8 cellular contexts compared by ENCODE assay signal in genomic region chr5:81018608-81019007, GRCh38. TPM values are rescaled to one million over a fixed set of nuclear protein-coding genes. Genes with fewer than 3 reads are reported as not detected.
DNase-seq lines count a peak whose midpoint lies in the region; ATAC-seq and TF ChIP-seq lines count a peak whose summit lies in the region.
"Not testable (repeated sequence)": the region's sequence is repeated elsewhere in the genome, so short reads cannot be mapped to it uniquely, and the experiment has no call there.

No MANE protein-coding gene starts in this region.

- H4K12ac ChIP-seq in trophoblast cell (ENCODE audit: low read depth, low read length) = not testable (repeated sequence)

- peaks cover 42% of the 10 kb centered on the region for H3K4me1 Mint-ChIP-seq in Caco-2 (ENCODE audit: low read depth, unreplicated experiment)
- peaks cover 68% of the 10 kb centered on the region for H3K4me1 Mint-ChIP-seq in activated T-helper 2 cell treated with anti-CD3 and anti-CD28 coated beads, Interferon-gamma antibody, Interleukin-2, Interleukin-4, amounts not matched to agents 10 μg/mL and 5 μg/mL and 100 μg/mL, durations not matched to agents 14 hours and 24 hours and 36 hours (ENCODE audit: low read depth)
- H3K4me1 Mint-ChIP-seq in stimulated activated naive CD8-positive, alpha-beta T cell treated with anti-CD3 and anti-CD28 coated beads, Interleukin-15, amount 100 ng/mL, for 72 hours = peaks cover 91% of the 10 kb centered on the region

- H4K8ac ChIP-seq in trophoblast cell (ENCODE audit: low read depth, low read length) = peak overlapping the region; percentile 44

- H3K79me2 ChIP-seq in trophoblast cell (ENCODE audit: control insufficient read depth, insufficient read depth, low read length, poor library complexity) = peaks cover 17% of the 10 kb centered on the region

- H3K4me3 ChIP-seq in Caco-2 (ENCODE audit: low read depth, low read length); trophoblast cell (ENCODE audit: low read depth, low read length): not testable (repeated sequence)

- H3K4me3 Mint-ChIP-seq in Caco-2 (ENCODE audit: unreplicated experiment) = not testable (repeated sequence)
- H3K4me3 Mint-ChIP-seq in activated T-helper 2 cell treated with anti-CD3 and anti-CD28 coated beads, Interferon-gamma antibody, Interleukin-2, Interleukin-4, amounts not matched to agents 10 μg/mL and 5 μg/mL and 100 μg/mL, durations not matched to agents 14 hours and 24 hours and 36 hours (ENCODE audit: low read depth) = peak overlapping the region; percentile 35
- H3K4me3 Mint-ChIP-seq in stimulated activated naive CD8-positive, alpha-beta T cell treated with anti-CD3 and anti-CD28 coated beads, Interleukin-15, amount 100 ng/mL, for 72 hours = peak overlapping the region; percentile 61 to 77

- H3K9ac ChIP-seq in trophoblast cell (ENCODE audit: low read length) = not testable (repeated sequence)

- not testable (repeated sequence) for DNase-seq in Caco-2; activated T-helper 2 cell treated with anti-CD3 and anti-CD28 coated beads, Interferon-gamma antibody, Interleukin-2, Interleukin-4, amounts not matched to agents 10 μg/mL and 5 μg/mL and 100 μg/mL, durations not matched to agents 14 hours and 24 hours and 36 hours (ENCODE audit: low spot score); stimulated activated naive CD8-positive, alpha-beta T cell treated with anti-CD3 and anti-CD28 coated beads, Interleukin-15, amount 100 ng/mL, for 72 hours
- DNase-seq in RWPE1 (ENCODE audit: low spot score) (peak; percentile 21), amniotic epithelial cell (ENCODE audit: low read depth) (peak; percentile 60), glomerular visceral epithelial cell (ENCODE audit: extremely low spot score) (peak; percentile 71), trophoblast cell (peak; percentile 38 to 72)
- DNase-seq in activated CD4-positive, alpha-beta T cell treated with anti-CD3 and anti-CD28 coated beads, Interleukin-2, amount 50 U/mL, for 48 hours = peak; percentile 41 to 52

- not testable (repeated sequence) for H2AFZ ChIP-seq in trophoblast cell (ENCODE audit: insufficient read depth, low read length, poor library complexity)

- peaks cover 17% of the 10 kb centered on the region for H3K36me3 Mint-ChIP-seq in Caco-2 (ENCODE audit: insufficient read depth, unreplicated experiment)
- H3K36me3 Mint-ChIP-seq in activated T-helper 2 cell treated with anti-CD3 and anti-CD28 coated beads, Interferon-gamma antibody, Interleukin-2, Interleukin-4, amounts not matched to agents 10 μg/mL and 5 μg/mL and 100 μg/mL, durations not matched to agents 14 hours and 24 hours and 36 hours (ENCODE audit: low read depth) = not testable (repeated sequence)

- WGBS in trophoblast cell (ENCODE audit: extremely low coverage, insufficient coverage, insufficient read length) = no CpG with 5 or more reads among the region's 6 CpGs

- peak overlapping the region; percentile 93 for H3K18ac ChIP-seq in trophoblast cell (ENCODE audit: low read length)

- H3K9me3 ChIP-seq in Caco-2; trophoblast cell (ENCODE audit: insufficient read depth, low read depth, low read length): not testable (repeated sequence)

- H3K4me1 ChIP-seq in Caco-2 = peaks cover 20% of the 10 kb centered on the region
- H3K4me1 ChIP-seq in trophoblast cell (ENCODE audit: control insufficient read depth in 1 of 2, insufficient read depth in 2 of 2, low read length in 2 of 2) = peaks cover 30 to 35% of the 10 kb centered on the region in 2 experiments

- not testable (repeated sequence) for H3K27me3 ChIP-seq in Caco-2 (replicated peaks; ENCODE audit: control insufficient read depth, insufficient read depth, low read length); trophoblast cell (ENCODE audit: insufficient read depth, low read length)

- peak overlapping the region; percentile 93 for H3K14ac ChIP-seq in trophoblast cell (ENCODE audit: low read length)

- not testable (repeated sequence) for H3K9me3 Mint-ChIP-seq in Caco-2 (ENCODE audit: unreplicated experiment); activated T-helper 2 cell treated with anti-CD3 and anti-CD28 coated beads, Interferon-gamma antibody, Interleukin-2, Interleukin-4, amounts not matched to agents 10 μg/mL and 5 μg/mL and 100 μg/mL, durations not matched to agents 14 hours and 24 hours and 36 hours; stimulated activated naive CD8-positive, alpha-beta T cell treated with anti-CD3 and anti-CD28 coated beads, Interleukin-15, amount 100 ng/mL, for 72 hours

- ATAC-seq in stimulated activated naive CD8-positive, alpha-beta T cell treated with anti-CD3 and anti-CD28 coated beads, Interleukin-15, amount 100 ng/mL, for 72 hours = peak; percentile 87

- H2AK5ac ChIP-seq in trophoblast cell (ENCODE audit: low read length) = not testable (repeated sequence)

- H2BK120ac ChIP-seq in trophoblast cell (ENCODE audit: insufficient read depth, low read length, poor library complexity) = peak overlapping the region; percentile 95

- H3K36me3 ChIP-seq in Caco-2 (ENCODE audit: control insufficient read depth, insufficient read depth, low read length); trophoblast cell (ENCODE audit: control insufficient read depth in 1 of 2, insufficient read depth in 2 of 2, low read length in 2 of 2): not testable (repeated sequence)

- H2BK5ac ChIP-seq in trophoblast cell (ENCODE audit: low read depth, low read length, poor library complexity) = peak overlapping the region; percentile 92

- not testable (repeated sequence) for H3K23ac ChIP-seq in trophoblast cell (ENCODE audit: low read length)

- H3K27me3 Mint-ChIP-seq in Caco-2 (ENCODE audit: insufficient read depth, unreplicated experiment); activated T-helper 2 cell treated with anti-CD3 and anti-CD28 coated beads, Interferon-gamma antibody, Interleukin-2, Interleukin-4, amounts not matched to agents 10 μg/mL and 5 μg/mL and 100 μg/mL, durations not matched to agents 14 hours and 24 hours and 36 hours (ENCODE audit: low read depth); stimulated activated naive CD8-positive, alpha-beta T cell treated with anti-CD3 and anti-CD28 coated beads, Interleukin-15, amount 100 ng/mL, for 72 hours: not testable (repeated sequence)

- not testable (repeated sequence) for TF ChIP-seq CTCF in Caco-2 (IDR thresholded peaks at IDR 0.05; ENCODE audit: insufficient read depth in 1 of 2, low read depth in 1 of 2, low read length in 1 of 2, severe bottlenecking in 1 of 2, unreplicated experiment in 1 of 2); RWPE1 (conservative IDR thresholded peaks at IDR 0.05; ENCODE audit: low read depth)

- H3K27ac ChIP-seq in RWPE1 = not testable (repeated sequence)
- H3K27ac ChIP-seq in trophoblast cell (ENCODE audit: low read depth, low read length) = peak overlapping the region; percentile 82

- H2BK12ac ChIP-seq in trophoblast cell (ENCODE audit: low read length) = peak overlapping the region; percentile 94

- CTCF ChIA-PET in Caco-2 (lab: Charles Lee) = not testable (repeated sequence)
- CTCF ChIA-PET in RWPE1 (lab: Yijun Ruan, JAX) = interaction anchor here (0.6 kb wide), 1 partner anchor 253 kb away, joined by 15 read pairs; no protein-coding TSS in a partner anchor

- not testable (repeated sequence) for H3K4me2 ChIP-seq in trophoblast cell (ENCODE audit: low read length)

- H3K79me1 ChIP-seq in trophoblast cell (ENCODE audit: low read length) = peaks cover 28% of the 10 kb centered on the region

- H4K91ac ChIP-seq in trophoblast cell (ENCODE audit: low read depth, low read length) = peak overlapping the region; percentile 80

- H3K27ac Mint-ChIP-seq in Caco-2 (ENCODE audit: unreplicated experiment) = peak overlapping the region; percentile 12
- peak overlapping the region; percentile 88 for H3K27ac Mint-ChIP-seq in activated T-helper 2 cell treated with anti-CD3 and anti-CD28 coated beads, Interferon-gamma antibody, Interleukin-2, Interleukin-4, amounts not matched to agents 10 μg/mL and 5 μg/mL and 100 μg/mL, durations not matched to agents 14 hours and 24 hours and 36 hours
- peak overlapping the region; percentile 88 to 98 for H3K27ac Mint-ChIP-seq in stimulated activated naive CD8-positive, alpha-beta T cell treated with anti-CD3 and anti-CD28 coated beads, Interleukin-15, amount 100 ng/mL, for 72 hours

- H3K4ac ChIP-seq in trophoblast cell (ENCODE audit: low read depth, low read length) = peak overlapping the region; percentile 59

- POLR2A ChIA-PET in Caco-2 (lab: Charles Lee); RWPE1 (lab: Yijun Ruan, JAX; ENCODE audit: low non-redundant PET): not testable (repeated sequence)

- intact Hi-C loops in Caco-2 (cut with micrococcal nuclease; ENCODE audit: unreplicated experiment) = not testable (repeated sequence)
- intact Hi-C loops in activated T-helper 2 cell treated with anti-CD3 and anti-CD28 coated beads, Interferon-gamma antibody, Interleukin-2, Interleukin-4, amounts not matched to agents 10 μg/mL and 5 μg/mL and 100 μg/mL, durations not matched to agents 14 hours and 24 hours and 36 hours (cut with micrococcal nuclease) = loop anchor here (1.0 to 10.0 kb wide), 3 partner anchors 56 to 266 kb away; no protein-coding TSS in a partner anchor

- BruUV-seq in Caco-2 (replicated peaks; lab: Mats Ljungman, UMichigan) = not testable (repeated sequence)

RNA-seq across cellular contexts. Expression of gene RASGRF2, which starts 58.4 kb away (rescaled TPM):
- 23.1 and 23.5 TPM in 2 replicates for total RNA-seq in Caco-2 (2022)
- total RNA-seq in activated T-helper 2 cell treated with anti-CD3 and anti-CD28 coated beads, Interferon-gamma antibody, Interleukin-2, Interleukin-4, amounts not matched to agents 10 μg/mL and 5 μg/mL and 100 μg/mL, durations not matched to agents 14 hours and 24 hours and 36 hours = 16.1 and 19.4 TPM in 2 replicates
- polyA plus RNA-seq in trophoblast cell (2013) = 93.8 and 95.6 TPM in 2 replicates

Comparison
In these comparisons a context has a peak if more than half of its experiments do, and no peak if none do; other contexts are left out.
1. H3K27ac Mint-ChIP-seq: peak in every context shown above with its lines; median percentile 93 in stimulated activated naive CD8-positive, alpha-beta T cell treated with anti-CD3 and anti-CD28 coated beads, Interleukin-15, amount 100 ng/mL, for 72 hours; 88 in activated T-helper 2 cell treated with anti-CD3 and anti-CD28 coated beads, Interferon-gamma antibody, Interleukin-2, Interleukin-4, amounts not matched to agents 10 μg/mL and 5 μg/mL and 100 μg/mL, durations not matched to agents 14 hours and 24 hours and 36 hours; 12 in Caco-2.